In the genomic region with DNA sequence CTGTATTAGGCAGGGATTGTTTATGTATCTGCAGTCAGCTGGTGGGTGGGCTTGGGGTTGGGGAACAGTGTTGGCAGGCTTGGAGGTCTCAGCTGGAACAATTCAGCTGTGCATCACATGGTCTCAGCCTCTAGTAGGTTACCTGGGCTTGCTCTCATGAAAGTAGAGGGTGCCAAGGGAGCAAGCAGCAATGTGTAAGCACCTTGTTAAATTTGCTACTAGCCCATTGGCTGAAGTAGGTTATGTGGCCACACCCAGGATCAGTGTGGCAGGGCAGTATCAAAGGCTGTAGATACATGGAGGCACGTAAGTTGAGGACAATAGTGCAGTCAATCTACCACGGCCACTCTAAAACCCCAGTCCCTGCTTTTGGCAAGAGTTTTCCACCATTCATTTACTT, we compare ENCODE assay signal across 17 cellular contexts.
"Had no signal": no experiment of that assay in that cellular context is flagged by ENCODE, and none has a peak within 500 bp of the region (broad histone marks: within the 10 kb centered on the region; RNA-seq: fewer than 3 reads in every experiment).

No MANE protein-coding gene starts in this region.

- ATAC-seq: effector memory CD8-positive, alpha-beta T cell; pancreas; stimulated activated memory B cell treated with anti-CD40 and anti-IgM and Interleukin-4, amounts not matched to agents 10 μg/mL and 1 μg/mL and 100 μg/mL, for 72 hours had no signal

- H3K4me3 ChIP-seq: lung, pancreas, uterus had no signal

- H3K4me3 Mint-ChIP-seq: activated T-helper 1 cell treated with anti-CD3 and anti-CD28 coated beads, Interleukin-12 subunit alpha, Interleukin-12 subunit beta, Interleukin-2, Interleukin-4 antibody, amounts not matched to agents 30 ng/mL and 10 ng/mL and 1 ng/mL, durations not matched to agents 14 hours and 24 hours and 36 hours; stimulated activated memory B cell treated with anti-CD40 and anti-IgM and Interleukin-4, amounts not matched to agents 10 μg/mL and 1 μg/mL and 100 μg/mL, for 72 hours had no signal

- H3K27me3 ChIP-seq: pancreas, uterus had no signal

- H3K27me3 Mint-ChIP-seq: effector memory CD8-positive, alpha-beta T cell; stimulated activated memory B cell treated with anti-CD40 and anti-IgM and Interleukin-4, amounts not matched to agents 10 μg/mL and 1 μg/mL and 100 μg/mL, for 72 hours had no signal

- DNase-seq: activated CD4-positive, alpha-beta T cell treated with anti-CD3 and anti-CD28 coated beads, Interleukin-2, amount 50 U/mL, for 1 hour; activated CD4-positive, CD25-positive, alpha-beta regulatory T cell; activated naive CD4-positive, alpha-beta T cell treated with Interleukin-2 at 50 U/mL for 16 hours; anterior cingulate cortex; cerebellar nuclear complex; dermis blood vessel endothelial cell; effector memory CD8-positive, alpha-beta T cell; head of caudate nucleus; midbrain; pancreas; stimulated activated CD4-positive, alpha-beta T cell treated with anti-CD3 and anti-CD28 coated beads, Interleukin-12 subunit alpha, Interleukin-12 subunit beta, amount 100 ng/mL, for 4 hours; stimulated activated CD4-positive, alpha-beta T cell treated with anti-CD3 and anti-CD28 coated beads, Interleukin-2, amount 100 ng/mL, for 24 hours; uterus had no signal

- H3K36me3 ChIP-seq: pancreas, uterus had no signal

- H3K27ac Mint-ChIP-seq: activated T-helper 1 cell treated with anti-CD3 and anti-CD28 coated beads, Interleukin-12 subunit alpha, Interleukin-12 subunit beta, Interleukin-2, Interleukin-4 antibody, amounts not matched to agents 30 ng/mL and 10 ng/mL and 1 ng/mL, durations not matched to agents 14 hours and 24 hours and 36 hours; stimulated activated memory B cell treated with anti-CD40 and anti-IgM and Interleukin-4, amounts not matched to agents 10 μg/mL and 1 μg/mL and 100 μg/mL, for 72 hours had no signal

- H3K9me3 Mint-ChIP-seq: stimulated activated memory B cell treated with anti-CD40 and anti-IgM and Interleukin-4, amounts not matched to agents 10 μg/mL and 1 μg/mL and 100 μg/mL, for 72 hours had no signal

- H3K27ac ChIP-seq: epithelial cell of prostate, pancreas, uterus had no signal

- H3K4me1 ChIP-seq: pancreas, uterus had no signal

- H3K9me3 ChIP-seq: pancreas, uterus had no signal
